Comparison of ENCODE assay signal across 9 cellular contexts in the genomic region with DNA sequence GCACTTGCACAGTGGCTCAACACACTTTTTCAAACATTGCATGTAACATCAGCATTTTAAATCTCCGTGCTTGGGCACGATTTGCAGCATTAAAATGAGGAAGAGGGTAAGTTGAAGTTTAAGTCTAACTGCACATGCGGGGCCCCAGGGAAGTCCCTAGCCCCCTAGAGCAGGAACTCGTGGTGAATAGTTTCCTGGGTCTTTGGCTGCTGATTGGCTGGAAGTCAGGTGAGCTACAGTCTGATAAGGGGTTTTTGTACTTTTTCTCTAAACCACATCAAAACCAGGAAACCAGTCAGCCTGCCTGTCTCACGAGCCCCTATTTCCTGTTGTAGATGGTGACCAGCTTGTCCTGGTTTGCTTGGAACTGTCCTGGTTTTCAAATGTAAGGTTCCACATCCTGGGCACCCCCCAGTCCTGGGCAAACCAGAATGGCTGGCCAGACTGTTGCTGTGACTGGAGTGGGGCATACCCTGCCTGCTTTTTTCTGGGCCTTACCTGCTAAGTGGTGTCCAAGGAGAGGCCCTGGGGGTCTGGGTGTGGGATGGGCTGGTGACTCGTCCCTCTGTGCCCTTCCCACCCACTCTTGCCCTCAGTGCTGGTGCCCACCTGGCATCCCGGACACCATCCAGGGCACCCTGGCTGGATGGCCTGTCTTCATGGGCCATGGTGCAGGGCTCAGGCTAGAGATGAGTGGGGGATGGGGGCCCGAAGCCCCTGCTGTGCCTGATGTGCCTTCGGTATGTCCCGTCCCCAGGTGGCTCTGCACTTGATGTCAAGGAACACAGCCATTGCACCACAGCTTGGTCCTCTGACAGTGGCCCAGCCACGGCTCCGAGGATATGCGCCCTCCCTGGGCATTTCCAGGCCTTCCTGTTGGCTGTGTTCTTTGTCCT. TPM values are rescaled to one million over a fixed set of nuclear protein-coding genes. Genes with fewer than 3 reads are reported as not detected.
A peak's percentile ranks its signal among the peaks of the same experiment; 100 is the strongest.
DNase-seq lines count a peak whose midpoint lies in the region; ATAC-seq, FAIRE-seq and TF ChIP-seq lines count a peak whose summit lies in the region.
"Had no signal": no experiment of that assay in that cellular context is flagged by ENCODE, and none has a peak within 500 bp of the region (broad histone marks: within the 10 kb centered on the region; RNA-seq: fewer than 3 reads in every experiment).

No MANE protein-coding gene starts in this region.

- H3K9me3 Mint-ChIP-seq in activated naive CD8-positive, alpha-beta T cell treated with anti-CD3 and anti-CD28 coated beads for 36 hours, result peaks cover 11% of the 10 kb centered on the region

- FAIRE-seq in pancreas (lab: Jason Lieb, UNC), result no peak

- H3K4me3 ChIP-seq in pancreas, result no peak overlapping the region
- H3K4me3 ChIP-seq: SJSA1 had no signal

- DNase-seq in SW480 (ENCODE audit: low spot score), result peak; percentile 53
- DNase-seq in activated naive CD8-positive, alpha-beta T cell treated with anti-CD3 and anti-CD28 coated beads for 36 hours, result peak; percentile 84
- peak in 2 of 6 donors; percentile 2 to 28 for DNase-seq in pancreas
- no peak for DNase-seq in NCI-H2196 (lab: John Stamatoyannopoulos, UW; ENCODE audit: unreplicated experiment)
- DNase-seq in putamen (ENCODE audit: low spot score), result no peak

- peaks cover 69% of the 10 kb centered on the region for H3K4me1 Mint-ChIP-seq in activated naive CD8-positive, alpha-beta T cell treated with anti-CD3 and anti-CD28 coated beads for 36 hours

- 69 to 72% methylated on average over 13 of the region's 13 CpGs for WGBS in pancreas, 2 donors

- peak overlapping the region; percentile 55 for H3K4me3 Mint-ChIP-seq in activated naive CD8-positive, alpha-beta T cell treated with anti-CD3 and anti-CD28 coated beads for 36 hours

- no peak overlapping the region for H3K27ac Mint-ChIP-seq in activated naive CD8-positive, alpha-beta T cell treated with anti-CD3 and anti-CD28 coated beads for 36 hours

- ATAC-seq in GM18873 (IDR thresholded peaks at IDR 0.05; ENCODE audit: low FRiP score, unreplicated experiment) (peak; percentile 76), HG03064 (IDR thresholded peaks at IDR 0.05; ENCODE audit: low read depth, unreplicated experiment) (peak; percentile 82), pancreas (peak in 3 of 4 donors; percentile 31 to 49 (median 34)), SK-N-SH treated with all-trans-retinoic acid at 6 μM for 48 hours (no peak)

- H3K9me3 ChIP-seq in pancreas, result no peaks in the 10 kb centered on the region

- H3K27me3 Mint-ChIP-seq in activated naive CD8-positive, alpha-beta T cell treated with anti-CD3 and anti-CD28 coated beads for 36 hours, result no peaks in the 10 kb centered on the region

- H3K4me1 ChIP-seq in pancreas, result no peaks in the 10 kb centered on the region

- H3K36me3 Mint-ChIP-seq in activated naive CD8-positive, alpha-beta T cell treated with anti-CD3 and anti-CD28 coated beads for 36 hours, result peaks cover 7% of the 10 kb centered on the region

- no peaks in the 10 kb centered on the region for H3K36me3 ChIP-seq in pancreas
- H3K36me3 ChIP-seq: SJSA1 had no signal

- no peak for TF ChIP-seq CTCF in pancreas (IDR thresholded peaks at IDR 0.05)

- no peaks in the 10 kb centered on the region for H3K27me3 ChIP-seq in pancreas
- H3K27me3 ChIP-seq: SJSA1 had no signal

- intact Hi-C loops in pancreas (cut with DNase I), result no loop called here

- H3K27ac ChIP-seq in pancreas, result no peak overlapping the region
- H3K27ac ChIP-seq: SJSA1 had no signal

TF ChIP-seq in SK-N-SH treated with all-trans-retinoic acid at 6 μM for 48 hours, 23 proteins besides CTCF, POLR2A, EP300 and RAD21:
- no peak for TF ChIP-seq TSHZ2 (CRISPR knock-in tag; IDR thresholded peaks at IDR 0.05)
- no peak for TF ChIP-seq TCF4 (CRISPR knock-in tag; IDR thresholded peaks at IDR 0.05; ENCODE audit: borderline replicate concordance)
- TF ChIP-seq SNAI2 (CRISPR knock-in tag; IDR thresholded peaks at IDR 0.05), result no peak
- no peak for TF ChIP-seq OSR1 (CRISPR knock-in tag; IDR thresholded peaks at IDR 0.05)
- TF ChIP-seq, protein P1, sequence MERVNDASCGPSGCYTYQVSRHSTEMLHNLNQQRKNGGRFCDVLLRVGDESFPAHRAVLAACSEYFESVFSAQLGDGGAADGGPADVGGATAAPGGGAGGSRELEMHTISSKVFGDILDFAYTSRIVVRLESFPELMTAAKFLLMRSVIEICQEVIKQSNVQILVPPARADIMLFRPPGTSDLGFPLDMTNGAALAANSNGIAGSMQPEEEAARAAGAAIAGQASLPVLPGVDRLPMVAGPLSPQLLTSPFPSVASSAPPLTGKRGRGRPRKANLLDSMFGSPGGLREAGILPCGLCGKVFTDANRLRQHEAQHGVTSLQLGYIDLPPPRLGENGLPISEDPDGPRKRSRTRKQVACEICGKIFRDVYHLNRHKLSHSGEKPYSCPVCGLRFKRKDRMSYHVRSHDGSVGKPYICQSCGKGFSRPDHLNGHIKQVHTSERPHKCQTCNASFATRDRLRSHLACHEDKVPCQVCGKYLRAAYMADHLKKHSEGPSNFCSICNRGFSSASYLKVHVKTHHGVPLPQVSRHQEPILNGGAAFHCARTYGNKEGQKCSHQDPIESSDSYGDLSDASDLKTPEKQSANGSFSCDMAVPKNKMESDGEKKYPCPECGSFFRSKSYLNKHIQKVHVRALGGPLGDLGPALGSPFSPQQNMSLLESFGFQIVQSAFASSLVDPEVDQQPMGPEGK (CRISPR knock-in tag; IDR thresholded peaks at IDR 0.05; ENCODE audit: borderline replicate concordance), result no peak
- TF ChIP-seq GLIS3 (CRISPR knock-in tag; IDR thresholded peaks at IDR 0.05), result no peak
- TF ChIP-seq ZC3H10 (CRISPR knock-in tag; IDR thresholded peaks at IDR 0.05), result no peak
- no peak for TF ChIP-seq BACH2 (CRISPR knock-in tag; IDR thresholded peaks at IDR 0.05; ENCODE audit: borderline replicate concordance)
- no peak for TF ChIP-seq CSDC2 (CRISPR knock-in tag; IDR thresholded peaks at IDR 0.05)
- TF ChIP-seq ESRRG (CRISPR knock-in tag; IDR thresholded peaks at IDR 0.05), result no peak
- TF ChIP-seq ZNF565 (CRISPR knock-in tag; conservative IDR thresholded peaks at IDR 0.05; ENCODE audit: low read depth), result no peak
- TF ChIP-seq PPARA (CRISPR knock-in tag; IDR thresholded peaks at IDR 0.05; ENCODE audit: borderline replicate concordance), result no peak
- TF ChIP-seq ISL1 (CRISPR knock-in tag; IDR thresholded peaks at IDR 0.05), result no peak

RNA-seq across cellular contexts. Expression of gene SUN5, which starts 31.8 kb away (rescaled TPM):
- total RNA-seq in activated naive CD8-positive, alpha-beta T cell treated with anti-CD3 and anti-CD28 coated beads for 36 hours, result not detected
- total RNA-seq in pancreas, result not detected
- not detected for polyA plus RNA-seq in pancreas
- total RNA-seq: SJSA1 had no signal

RNA-seq across cellular contexts. Expression of gene BPIFB2, which starts 35.1 kb away (rescaled TPM):
- total RNA-seq in activated naive CD8-positive, alpha-beta T cell treated with anti-CD3 and anti-CD28 coated beads for 36 hours, result not detected
- under 1 TPM in 1 of 6 donors, not detected in 5; 0.16 TPM for total RNA-seq in pancreas
- polyA plus RNA-seq in pancreas, result under 1 TPM in 1 of 2 donors, not detected in 1; 0.05 TPM
- total RNA-seq: SJSA1 had no signal

RNA-seq across cellular contexts. Expression of gene BPIFB6, which starts 59.0 kb away (rescaled TPM):
- total RNA-seq in activated naive CD8-positive, alpha-beta T cell treated with anti-CD3 and anti-CD28 coated beads for 36 hours, result not detected
- not detected for total RNA-seq in pancreas
- not detected for polyA plus RNA-seq in pancreas
- total RNA-seq: SJSA1 had no signal

Comparison
In these comparisons a context has a peak if more than half of its experiments do, and no peak if none do; other contexts are left out.
1. DNase-seq: peak in SW480 (single experiment) and activated naive CD8-positive, alpha-beta T cell treated with anti-CD3 and anti-CD28 coated beads for 36 hours (single experiment); none in NCI-H2196 (single experiment) and putamen (single experiment).